Comparison of ENCODE assay signal across 1 cellular context in the genomic region with DNA sequence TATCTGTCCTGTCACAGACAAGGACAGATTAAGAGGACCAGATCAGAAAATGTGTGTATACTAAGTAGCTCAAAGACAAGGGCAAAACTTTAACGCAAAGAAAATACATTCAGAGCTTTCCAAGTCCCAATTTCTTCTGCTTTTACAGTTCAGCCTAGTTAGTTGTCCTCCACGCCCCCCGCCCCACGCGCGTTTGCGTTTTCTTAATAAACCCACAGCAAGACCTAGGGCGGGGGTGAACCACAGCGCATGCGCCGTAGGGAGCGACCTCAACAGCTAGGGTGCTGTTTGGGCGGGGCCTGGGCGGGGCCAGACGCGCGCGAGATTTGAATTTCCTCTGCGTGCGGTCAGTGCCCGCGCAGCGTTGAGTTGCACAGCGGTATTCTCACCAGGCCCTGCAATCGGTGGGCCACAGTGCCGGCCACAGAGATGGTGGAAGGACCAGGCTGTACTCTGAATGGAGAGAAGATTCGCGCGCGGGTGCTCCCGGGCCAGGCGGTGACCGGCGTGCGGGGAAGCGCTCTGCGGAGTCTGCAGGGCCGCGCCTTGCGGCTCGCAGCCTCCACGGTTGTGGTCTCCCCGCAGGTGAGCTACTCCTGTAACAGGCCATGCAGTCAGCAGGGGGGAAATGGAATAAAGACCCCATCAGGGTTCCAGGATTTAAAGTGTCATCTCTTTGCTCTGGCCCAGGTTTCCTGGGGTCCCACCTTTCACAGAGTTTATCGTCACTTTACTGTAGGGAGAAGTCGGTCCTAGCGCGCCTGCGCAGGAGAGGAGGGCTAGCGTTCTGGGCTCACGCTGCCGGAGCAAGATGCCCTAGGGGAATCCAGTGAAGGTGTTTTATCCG.
TF ChIP-seq lines count a peak whose summit lies in the region.

Gene NEIL3, plus strand, starts transcription at position 350 of the 847 bp plus-strand sequence. Its CDS starts 80 bp downstream, at position 430.

TF ChIP-seq in WTC11, 78 proteins besides CTCF, POLR2A, EP300 and RAD21 (continued from another document and continues in another):
- no peak for TF ChIP-seq ZNF532 (CRISPR knock-in tag; IDR thresholded peaks at IDR 0.05; ENCODE audit: borderline replicate concordance)
- TF ChIP-seq TP53 (CRISPR knock-in tag; IDR thresholded peaks at IDR 0.05), result no peak
- 0 out of 2 replicates have a peak, but pooled peaks have one; percentile 63 for TF ChIP-seq ZNF232 (CRISPR knock-in tag; IDR thresholded peaks at IDR 0.05)
- TF ChIP-seq ZNF423 (CRISPR knock-in tag; IDR thresholded peaks at IDR 0.05), result peak; percentile 52
- no peak for TF ChIP-seq RELA (CRISPR knock-in tag; IDR thresholded peaks at IDR 0.05; ENCODE audit: borderline replicate concordance)
- TF ChIP-seq FOXP1 (CRISPR knock-in tag; IDR thresholded peaks at IDR 0.05; ENCODE audit: borderline replicate concordance), result peak; percentile 76; the same call in 1 of the 2 replicates
- no peak for TF ChIP-seq ZNF396 (CRISPR knock-in tag; IDR thresholded peaks at IDR 0.05; ENCODE audit: borderline replicate concordance)
- no peak for TF ChIP-seq ZNF263 (CRISPR knock-in tag; IDR thresholded peaks at IDR 0.05; ENCODE audit: low read depth)
- TF ChIP-seq SP1 (CRISPR knock-in tag; conservative IDR thresholded peaks at IDR 0.05), result peak; percentile 77
- TF ChIP-seq ETV6 (CRISPR knock-in tag; IDR thresholded peaks at IDR 0.05), result no peak
- TF ChIP-seq MYBL2 (CRISPR knock-in tag; IDR thresholded peaks at IDR 0.05), result peak; percentile 90
- no peak for TF ChIP-seq ZSCAN18 (CRISPR knock-in tag; IDR thresholded peaks at IDR 0.05)
- TF ChIP-seq, protein P1, sequence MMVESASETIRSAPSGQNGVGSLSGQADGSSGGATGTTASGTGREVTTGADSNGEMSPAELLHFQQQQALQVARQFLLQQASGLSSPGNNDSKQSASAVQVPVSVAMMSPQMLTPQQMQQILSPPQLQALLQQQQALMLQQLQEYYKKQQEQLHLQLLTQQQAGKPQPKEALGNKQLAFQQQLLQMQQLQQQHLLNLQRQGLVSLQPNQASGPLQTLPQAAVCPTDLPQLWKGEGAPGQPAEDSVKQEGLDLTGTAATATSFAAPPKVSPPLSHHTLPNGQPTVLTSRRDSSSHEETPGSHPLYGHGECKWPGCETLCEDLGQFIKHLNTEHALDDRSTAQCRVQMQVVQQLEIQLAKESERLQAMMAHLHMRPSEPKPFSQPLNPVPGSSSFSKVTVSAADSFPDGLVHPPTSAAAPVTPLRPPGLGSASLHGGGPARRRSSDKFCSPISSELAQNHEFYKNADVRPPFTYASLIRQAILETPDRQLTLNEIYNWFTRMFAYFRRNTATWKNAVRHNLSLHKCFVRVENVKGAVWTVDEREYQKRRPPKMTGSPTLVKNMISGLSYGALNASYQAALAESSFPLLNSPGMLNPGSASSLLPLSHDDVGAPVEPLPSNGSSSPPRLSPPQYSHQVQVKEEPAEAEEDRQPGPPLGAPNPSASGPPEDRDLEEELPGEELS (CRISPR knock-in tag; IDR thresholded peaks at IDR 0.05), result 0 out of 2 replicates have a peak, but pooled peaks have one; percentile 63
- TF ChIP-seq ZNF317 (CRISPR knock-in tag; IDR thresholded peaks at IDR 0.05; ENCODE audit: borderline replicate concordance, low read depth), result no peak
- peak; percentile 51 for TF ChIP-seq MAX (CRISPR knock-in tag; IDR thresholded peaks at IDR 0.05)
- TF ChIP-seq, protein P2, sequence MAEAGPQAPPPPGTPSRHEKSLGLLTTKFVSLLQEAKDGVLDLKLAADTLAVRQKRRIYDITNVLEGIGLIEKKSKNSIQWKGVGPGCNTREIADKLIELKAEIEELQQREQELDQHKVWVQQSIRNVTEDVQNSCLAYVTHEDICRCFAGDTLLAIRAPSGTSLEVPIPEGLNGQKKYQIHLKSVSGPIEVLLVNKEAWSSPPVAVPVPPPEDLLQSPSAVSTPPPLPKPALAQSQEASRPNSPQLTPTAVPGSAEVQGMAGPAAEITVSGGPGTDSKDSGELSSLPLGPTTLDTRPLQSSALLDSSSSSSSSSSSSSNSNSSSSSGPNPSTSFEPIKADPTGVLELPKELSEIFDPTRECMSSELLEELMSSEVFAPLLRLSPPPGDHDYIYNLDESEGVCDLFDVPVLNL (CRISPR knock-in tag; IDR thresholded peaks at IDR 0.05; ENCODE audit: borderline replicate concordance, low read depth), result peak; percentile 85
- TF ChIP-seq FOXK1 (CRISPR knock-in tag; IDR thresholded peaks at IDR 0.05), result peak; percentile 55; the same call in 1 of the 2 replicates
- peak; percentile 66; the same call in 1 of the 2 replicates for TF ChIP-seq ATF1 (CRISPR knock-in tag; IDR thresholded peaks at IDR 0.05)
- TF ChIP-seq GABPB1 (CRISPR knock-in tag; IDR thresholded peaks at IDR 0.05), result 0 out of 2 replicates have a peak, but pooled peaks have one; percentile 35
- TF ChIP-seq, protein P3, sequence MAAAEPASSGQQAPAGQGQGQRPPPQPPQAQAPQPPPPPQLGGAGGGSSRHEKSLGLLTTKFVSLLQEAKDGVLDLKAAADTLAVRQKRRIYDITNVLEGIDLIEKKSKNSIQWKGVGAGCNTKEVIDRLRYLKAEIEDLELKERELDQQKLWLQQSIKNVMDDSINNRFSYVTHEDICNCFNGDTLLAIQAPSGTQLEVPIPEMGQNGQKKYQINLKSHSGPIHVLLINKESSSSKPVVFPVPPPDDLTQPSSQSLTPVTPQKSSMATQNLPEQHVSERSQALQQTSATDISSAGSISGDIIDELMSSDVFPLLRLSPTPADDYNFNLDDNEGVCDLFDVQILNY (CRISPR knock-in tag; IDR thresholded peaks at IDR 0.05), result peak; percentile 83; the same call in 1 of the 2 replicates
- no peak for TF ChIP-seq TEAD1 (CRISPR knock-in tag; IDR thresholded peaks at IDR 0.05)
- 0 out of 2 replicates have a peak, but pooled peaks have one; percentile 70 for TF ChIP-seq ZNF138 (CRISPR knock-in tag; conservative IDR thresholded peaks at IDR 0.05)
- TF ChIP-seq HMGXB4 (CRISPR knock-in tag; IDR thresholded peaks at IDR 0.05), result peak; percentile 62; the same call in 1 of the 2 replicates
- TF ChIP-seq ELF4 (CRISPR knock-in tag; IDR thresholded peaks at IDR 0.05; ENCODE audit: low read depth), result no peak
- no peak for TF ChIP-seq GRHL2 (CRISPR knock-in tag; IDR thresholded peaks at IDR 0.05; ENCODE audit: insufficient replicate concordance, severe bottlenecking)
- TF ChIP-seq, protein P4, sequence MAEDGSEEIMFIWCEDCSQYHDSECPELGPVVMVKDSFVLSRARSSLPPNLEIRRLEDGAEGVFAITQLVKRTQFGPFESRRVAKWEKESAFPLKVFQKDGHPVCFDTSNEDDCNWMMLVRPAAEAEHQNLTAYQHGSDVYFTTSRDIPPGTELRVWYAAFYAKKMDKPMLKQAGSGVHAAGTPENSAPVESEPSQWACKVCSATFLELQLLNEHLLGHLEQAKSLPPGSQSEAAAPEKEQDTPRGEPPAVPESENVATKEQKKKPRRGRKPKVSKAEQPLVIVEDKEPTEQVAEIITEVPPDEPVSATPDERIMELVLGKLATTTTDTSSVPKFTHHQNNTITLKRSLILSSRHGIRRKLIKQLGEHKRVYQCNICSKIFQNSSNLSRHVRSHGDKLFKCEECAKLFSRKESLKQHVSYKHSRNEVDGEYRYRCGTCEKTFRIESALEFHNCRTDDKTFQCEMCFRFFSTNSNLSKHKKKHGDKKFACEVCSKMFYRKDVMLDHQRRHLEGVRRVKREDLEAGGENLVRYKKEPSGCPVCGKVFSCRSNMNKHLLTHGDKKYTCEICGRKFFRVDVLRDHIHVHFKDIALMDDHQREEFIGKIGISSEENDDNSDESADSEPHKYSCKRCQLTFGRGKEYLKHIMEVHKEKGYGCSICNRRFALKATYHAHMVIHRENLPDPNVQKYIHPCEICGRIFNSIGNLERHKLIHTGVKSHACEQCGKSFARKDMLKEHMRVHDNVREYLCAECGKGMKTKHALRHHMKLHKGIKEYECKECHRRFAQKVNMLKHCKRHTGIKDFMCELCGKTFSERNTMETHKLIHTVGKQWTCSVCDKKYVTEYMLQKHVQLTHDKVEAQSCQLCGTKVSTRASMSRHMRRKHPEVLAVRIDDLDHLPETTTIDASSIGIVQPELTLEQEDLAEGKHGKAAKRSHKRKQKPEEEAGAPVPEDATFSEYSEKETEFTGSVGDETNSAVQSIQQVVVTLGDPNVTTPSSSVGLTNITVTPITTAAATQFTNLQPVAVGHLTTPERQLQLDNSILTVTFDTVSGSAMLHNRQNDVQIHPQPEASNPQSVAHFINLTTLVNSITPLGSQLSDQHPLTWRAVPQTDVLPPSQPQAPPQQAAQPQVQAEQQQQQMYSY (CRISPR knock-in tag; IDR thresholded peaks at IDR 0.05), result no peak
- TF ChIP-seq FOXJ3 (CRISPR knock-in tag; IDR thresholded peaks at IDR 0.05; ENCODE audit: borderline replicate concordance), result no peak
- TF ChIP-seq ESRRA (CRISPR knock-in tag; IDR thresholded peaks at IDR 0.05; ENCODE audit: borderline replicate concordance), result no peak
- TF ChIP-seq ZNF281 (CRISPR knock-in tag; IDR thresholded peaks at IDR 0.05), result no peak
